Comparison of ENCODE assay signal across 1 cellular context in genomic region chr19:9725508-9726201, GRCh38. TPM values are rescaled to one million over a fixed set of nuclear protein-coding genes. Genes with fewer than 3 reads are reported as not detected.
"Had no signal": no experiment of that assay in that cellular context is flagged by ENCODE, and none has a peak within 500 bp of the region (broad histone marks: within the 10 kb centered on the region; RNA-seq: fewer than 3 reads in every experiment).

No MANE protein-coding gene starts in this region.

RNA-seq across cellular contexts. Expression of gene ZNF846, which starts 42.9 kb away (rescaled TPM):
- total RNA-seq: HT1080 had no signal
